In the genomic region with DNA sequence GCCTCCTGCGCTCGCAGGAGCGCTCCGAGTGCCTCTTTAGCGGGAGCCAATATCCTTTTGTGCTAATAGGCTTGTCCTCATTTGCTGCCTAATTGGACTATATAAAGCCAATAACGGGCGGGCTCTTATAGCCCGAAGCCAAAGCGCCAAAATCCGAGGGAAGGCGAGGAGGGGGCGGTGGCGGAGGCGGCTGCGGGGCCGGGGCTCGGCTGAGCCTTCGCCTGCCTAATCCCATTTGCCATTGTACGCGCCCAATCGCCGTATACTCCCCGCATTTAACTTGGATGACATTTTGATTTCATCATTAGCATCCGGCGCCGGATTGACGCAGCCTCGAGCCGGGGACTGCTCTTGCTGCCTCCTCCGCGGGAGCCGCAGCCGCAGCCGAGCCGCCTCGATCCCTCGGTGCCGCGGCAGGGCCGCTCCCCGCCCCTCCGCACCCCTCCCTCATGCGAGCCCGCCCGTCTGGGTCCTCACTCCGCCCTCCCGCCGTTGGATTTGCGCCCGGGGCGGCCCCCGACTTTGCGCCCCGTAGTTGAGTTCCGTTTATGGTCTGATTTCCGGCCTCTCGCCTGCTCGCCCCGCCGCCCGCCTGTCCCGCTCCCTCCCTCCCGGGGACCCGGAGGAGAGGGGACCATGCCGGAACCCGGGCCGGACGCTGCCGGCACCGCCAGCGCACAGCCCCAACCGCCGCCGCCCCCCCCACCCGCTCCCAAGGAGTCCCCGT, we compare ENCODE assay signal across 2 cellular contexts.
A peak's percentile ranks its signal among the peaks of the same experiment; 100 is the strongest.
TF ChIP-seq lines count a peak whose summit lies in the region.

A gene (plus strand): TSS at position 556 of the 727 bp plus-strand sequence. CDS start 81 bp downstream, at position 637.

TF ChIP-seq in HEK293T, 16 proteins besides CTCF, POLR2A, EP300 and RAD21 (continued from another document):
- TF ChIP-seq CTBP1 (IDR thresholded peaks at IDR 0.05; ENCODE audit: borderline replicate concordance) (no peak), FOXA1 (IDR thresholded peaks at IDR 0.05) (no peak), L3MBTL2 (conservative IDR thresholded peaks at IDR 0.05) (peak; percentile 85)

TF ChIP-seq in endothelial cell of umbilical vein, 7 proteins besides CTCF, POLR2A, EP300 and RAD21 (continued from another document):
- TF ChIP-seq EZH2 (IDR thresholded peaks at IDR 0.05; ENCODE audit: borderline replicate concordance, low read depth, low read length, severe bottlenecking), result peak; percentile 96
TF ChIP-seq in endothelial cell of umbilical vein: peak in this region for 1.
